10 cellular contexts compared by ENCODE assay signal in the genomic region with DNA sequence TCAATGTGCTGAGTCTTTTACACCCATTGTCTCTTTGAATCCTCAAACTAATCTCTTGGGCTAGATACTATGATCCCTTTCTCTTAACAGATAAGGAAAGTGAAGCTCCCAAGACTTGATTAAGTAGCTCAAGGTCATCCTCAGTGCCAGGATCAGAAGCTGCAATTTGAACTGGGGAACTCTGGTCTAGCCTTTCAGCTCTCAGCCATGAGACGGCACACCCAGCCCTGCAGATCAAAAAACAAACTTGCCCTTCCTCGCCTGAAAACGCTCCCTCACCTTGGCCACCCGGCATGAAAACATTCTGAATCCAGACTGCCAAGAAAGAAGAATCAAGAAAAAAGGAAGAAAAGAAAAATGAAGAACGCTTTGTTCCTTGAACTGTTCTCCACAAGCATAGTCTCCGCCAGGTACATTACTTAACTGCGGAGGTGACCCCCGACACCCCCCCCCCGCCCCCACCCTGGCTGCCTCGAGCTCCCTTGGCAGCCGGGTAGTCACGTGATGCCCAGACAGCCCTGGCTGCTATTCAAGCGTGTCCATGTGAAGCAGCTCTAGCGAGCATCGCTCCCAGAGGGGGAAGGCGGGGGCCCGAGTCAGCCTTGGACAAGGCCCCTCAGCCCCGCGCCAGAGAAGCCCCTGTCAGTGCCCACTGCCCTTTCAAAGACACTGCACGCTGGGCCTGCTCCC.
DNase-seq lines count a peak whose midpoint lies in the region; ATAC-seq and TF ChIP-seq lines count a peak whose summit lies in the region.
"Had no signal": no experiment of that assay in that cellular context is flagged by ENCODE, and none has a peak within 500 bp of the region (broad histone marks: within the 10 kb centered on the region; RNA-seq: fewer than 3 reads in every experiment).

No MANE protein-coding gene starts in this region.

- CTCF ChIA-PET in WTC11 (lab: Charles Lee), result interaction anchor here (0.6 kb wide), 1 partner anchor 44 kb away, joined by 3 read pairs; no protein-coding TSS in a partner anchor

- peaks cover 32% of the 10 kb centered on the region for H3K4me1 ChIP-seq in mesenchymal stem cell (ENCODE audit: control insufficient read depth, insufficient read depth, low read depth, low read length)
- peaks cover 53 to 91% of the 10 kb centered on the region in 2 donors for H3K4me1 ChIP-seq in thoracic aorta (ENCODE audit: control insufficient read depth in 1 of 2, low read depth in 2 of 2)

- no peak overlapping the region for H3K23ac ChIP-seq in mesenchymal stem cell (ENCODE audit: low read length in 2 of 2)

- H3K18ac ChIP-seq in mesenchymal stem cell (ENCODE audit: low read depth in 1 of 2, low read length in 2 of 2), result peak overlapping the region; percentile 40 to 93

- H3K27me3 ChIP-seq in brain microvascular endothelial cell (replicated peaks), result no peaks in the 10 kb centered on the region
- peaks cover 0 to 33% of the 10 kb centered on the region in 2 experiments for H3K27me3 ChIP-seq in mesenchymal stem cell (ENCODE audit: control insufficient read depth in 1 of 2, insufficient read depth in 1 of 2, low read length in 2 of 2)
- H3K27me3 ChIP-seq in thoracic aorta (replicated peaks; ENCODE audit: insufficient read depth), result no peaks in the 10 kb centered on the region
- H3K27me3 ChIP-seq: Peyer's patch had no signal

- WGBS in mesenchymal stem cell, result 80% methylated on average over 20 of the region's 20 CpGs

- no peak overlapping the region for H3K14ac ChIP-seq in mesenchymal stem cell (ENCODE audit: low read length in 2 of 2)

- no peak overlapping the region for H3K4me2 ChIP-seq in mesenchymal stem cell (ENCODE audit: low read length, poor library complexity, severe bottlenecking)

- peak overlapping the region; percentile 89 for H3K27ac ChIP-seq in brain microvascular endothelial cell
- H3K27ac ChIP-seq in mesenchymal stem cell (ENCODE audit: low read length, poor library complexity, severe bottlenecking), result peak overlapping the region; percentile 92
- H3K27ac ChIP-seq in thoracic aorta, result peak overlapping the region; percentile 80 to 87

- in situ Hi-C loops in brain microvascular endothelial cell (cut with HindIII; ENCODE audit: low pct_ligation_motif_present, low sequenced_read_pairs), result no loop called here

- H2BK15ac ChIP-seq in mesenchymal stem cell (ENCODE audit: low read depth, poor library complexity, severe bottlenecking), result peak overlapping the region; percentile 63

- no peaks in the 10 kb centered on the region; the same call in 1 of the 2 replicates for H3K27me3 Mint-ChIP-seq in WTC11 (ENCODE audit: low read depth)

- H4K8ac ChIP-seq in mesenchymal stem cell (ENCODE audit: low read length), result peak overlapping the region; percentile 59

- peak overlapping the region; percentile 87 for H2BK120ac ChIP-seq in mesenchymal stem cell (ENCODE audit: low read depth, low read length)

- H3K9me3 Mint-ChIP-seq in WTC11, result peaks cover 3% of the 10 kb centered on the region; the same call in 1 of the 2 replicates

- no peak overlapping the region for H3K4me3 Mint-ChIP-seq in WTC11
- H3K4me3 Mint-ChIP-seq: activated naive CD8-positive, alpha-beta T cell treated with anti-CD3 and anti-CD28 coated beads for 36 hours had no signal

- H3K79me1 ChIP-seq in mesenchymal stem cell (replicated peaks; ENCODE audit: low read length, poor library complexity, severe bottlenecking), result no peaks in the 10 kb centered on the region

- POLR2A ChIA-PET in WTC11 (lab: Charles Lee), result interaction anchor here (0.5 kb wide), 1 partner anchor 613 kb away, joined by 8 read pairs; no protein-coding TSS in a partner anchor

- ATAC-seq in thoracic aorta (ENCODE audit: insufficient number of reproducible peaks, low FRiP score, low read depth), result no peak
- no peak for ATAC-seq in WTC11

- peak; percentile 44 for DNase-seq in NCI-H1694 (lab: John Stamatoyannopoulos, UW)
- no peak for DNase-seq in brain microvascular endothelial cell
- no peak for DNase-seq in mesenchymal stem cell
- no peak for DNase-seq in thoracic aorta (ENCODE audit: low spot score)
- DNase-seq in NCI-H82 treated with DMSO at 0.1 percent for 48 hours (lab: John Stamatoyannopoulos, UW; ENCODE audit: unreplicated experiment), result no peak
- DNase-seq in SK-N-DZ (ENCODE audit: low spot score), result no peak
- DNase-seq in WTC11 (ENCODE audit: low spot score), result no peak
- DNase-seq: activated CD4-positive, alpha-beta T cell treated with anti-CD3 and anti-CD28 coated beads for 48 hours had no signal

- peak overlapping the region; percentile 83 for H2BK5ac ChIP-seq in mesenchymal stem cell (ENCODE audit: low read depth, low read length, poor library complexity, severe bottlenecking)

- H3K27ac Mint-ChIP-seq in WTC11, result no peak overlapping the region
- H3K27ac Mint-ChIP-seq: activated naive CD8-positive, alpha-beta T cell treated with anti-CD3 and anti-CD28 coated beads for 36 hours had no signal

- H3K9me3 ChIP-seq in mesenchymal stem cell (ENCODE audit: control insufficient read depth, low read length), result peaks cover 11% of the 10 kb centered on the region
- no peaks in the 10 kb centered on the region for H3K9me3 ChIP-seq in thoracic aorta
- H3K9me3 ChIP-seq: Peyer's patch had no signal

- peak overlapping the region; percentile 71 for H2AK5ac ChIP-seq in mesenchymal stem cell (ENCODE audit: low read length, severe bottlenecking)

- H3K4me1 Mint-ChIP-seq in WTC11, result peaks cover 10% of the 10 kb centered on the region
- H3K4me1 Mint-ChIP-seq: activated naive CD8-positive, alpha-beta T cell treated with anti-CD3 and anti-CD28 coated beads for 36 hours had no signal

- peak overlapping the region; percentile 47 to 75 for H2BK12ac ChIP-seq in mesenchymal stem cell (ENCODE audit: low read length in 2 of 2)

- TF ChIP-seq CTCF in brain microvascular endothelial cell (IDR thresholded peaks at IDR 0.05; ENCODE audit: low read depth, low read length, missing control alignments) (no peak), thoracic aorta (IDR thresholded peaks at IDR 0.05) (no peak), WTC11 (IDR thresholded peaks at IDR 0.05) (no peak)

- H3K9ac ChIP-seq in mesenchymal stem cell (ENCODE audit: low read length), result no peak overlapping the region

- H3K4me3 ChIP-seq in brain microvascular endothelial cell (ENCODE audit: low read depth, low read length) (no peak overlapping the region), mesenchymal stem cell (ENCODE audit: insufficient read depth in 1 of 2, low read depth in 1 of 2, low read length in 2 of 2) (no peak overlapping the region), thoracic aorta (peak overlapping the region; percentile 11)
- H3K4me3 ChIP-seq: Peyer's patch had no signal

- no peaks in the 10 kb centered on the region for H3K36me3 Mint-ChIP-seq in WTC11
- H3K36me3 Mint-ChIP-seq: activated naive CD8-positive, alpha-beta T cell treated with anti-CD3 and anti-CD28 coated beads for 36 hours had no signal

- no peak overlapping the region for H2AFZ ChIP-seq in mesenchymal stem cell (ENCODE audit: low read depth, low read length)

- H4K91ac ChIP-seq in mesenchymal stem cell (ENCODE audit: low read length), result peak overlapping the region; percentile 87

- H3K36me3 ChIP-seq in brain microvascular endothelial cell (replicated peaks) (no peaks in the 10 kb centered on the region), mesenchymal stem cell (ENCODE audit: control insufficient read depth in 1 of 2, insufficient read depth in 2 of 2, low read depth in 1 of 2, low read length in 2 of 2) (no peaks in the 10 kb centered on the region), thoracic aorta (no peaks in the 10 kb centered on the region)
- H3K36me3 ChIP-seq: Peyer's patch had no signal

- peak overlapping the region in 1 of 2 experiments; percentile 46 for H3K4ac ChIP-seq in mesenchymal stem cell (ENCODE audit: low read depth in 1 of 2, low read length in 2 of 2)

TF ChIP-seq in WTC11, 78 proteins besides CTCF, POLR2A, EP300 and RAD21 (continues in another document):
- TF ChIP-seq, protein P1, sequence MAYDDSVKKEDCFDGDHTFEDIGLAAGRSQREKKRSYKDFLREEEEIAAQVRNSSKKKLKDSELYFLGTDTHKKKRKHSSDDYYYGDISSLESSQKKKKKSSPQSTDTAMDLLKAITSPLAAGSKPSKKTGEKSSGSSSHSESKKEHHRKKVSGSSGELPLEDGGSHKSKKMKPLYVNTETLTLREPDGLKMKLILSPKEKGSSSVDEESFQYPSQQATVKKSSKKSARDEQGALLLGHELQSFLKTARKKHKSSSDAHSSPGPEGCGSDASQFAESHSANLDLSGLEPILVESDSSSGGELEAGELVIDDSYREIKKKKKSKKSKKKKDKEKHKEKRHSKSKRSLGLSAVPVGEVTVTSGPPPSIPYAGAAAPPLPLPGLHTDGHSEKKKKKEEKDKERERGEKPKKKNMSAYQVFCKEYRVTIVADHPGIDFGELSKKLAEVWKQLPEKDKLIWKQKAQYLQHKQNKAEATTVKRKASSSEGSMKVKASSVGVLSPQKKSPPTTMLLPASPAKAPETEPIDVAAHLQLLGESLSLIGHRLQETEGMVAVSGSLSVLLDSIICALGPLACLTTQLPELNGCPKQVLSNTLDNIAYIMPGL (CRISPR knock-in tag; IDR thresholded peaks at IDR 0.05), result no peak
- TF ChIP-seq FOXJ3 (CRISPR knock-in tag; IDR thresholded peaks at IDR 0.05; ENCODE audit: borderline replicate concordance) (no peak), ATF1 (CRISPR knock-in tag; IDR thresholded peaks at IDR 0.05) (no peak), AR (CRISPR knock-in tag; IDR thresholded peaks at IDR 0.05) (no peak)
